In genomic region chr3:188266581-188267274, GRCh38 we compare ENCODE assay signal across 10 cellular contexts.
A peak's percentile ranks its signal among the peaks of the same experiment; 100 is the strongest.
DNase-seq lines count a peak whose midpoint lies in the region; ATAC-seq and TF ChIP-seq lines count a peak whose summit lies in the region.
"Had no signal": no experiment of that assay in that cellular context is flagged by ENCODE, and none has a peak within 500 bp of the region (broad histone marks: within the 10 kb centered on the region; RNA-seq: fewer than 3 reads in every experiment).

No MANE protein-coding gene starts in this region.

- DNase-seq in Daoy (ENCODE audit: low read depth) = peak; percentile 41
- no peak for DNase-seq in astrocyte of the cerebellum (ENCODE audit: low read depth)
- no peak for DNase-seq in left ventricle myocardium inferior
- DNase-seq in skeletal muscle cell (ENCODE audit: low read depth) = peak; percentile 84
- no peak for DNase-seq in H7
- no peak for DNase-seq in activated naive CD4-positive, alpha-beta T cell treated with anti-CD3 and anti-CD28 coated beads, Interleukin-2, amount 10 ng/mL, durations not matched to agents 7 days and 5 days
- DNase-seq in GM13976 (ENCODE audit: low spot score) = no peak
- DNase-seq: stimulated activated CD4-positive, alpha-beta T cell treated with anti-CD3 and anti-CD28 coated beads, Interleukin-4, amount 100 ng/mL, for 4 hours had no signal

- H3K4me1 ChIP-seq in left ventricle myocardium inferior = peaks cover 97% of the 10 kb centered on the region

- H3K27ac ChIP-seq in left ventricle myocardium inferior (replicated peaks) = peak overlapping the region; percentile 83

- intact Hi-C loops in left ventricle myocardium inferior (cut with micrococcal nuclease) = no loop called here

- ATAC-seq in GM21717 (IDR thresholded peaks at IDR 0.05; ENCODE audit: unreplicated experiment) = no peak

- H3K27me3 ChIP-seq in left ventricle myocardium inferior (ENCODE audit: low read depth) (no peaks in the 10 kb centered on the region), H7 (ENCODE audit: control insufficient read depth, insufficient read depth, low read length) (no peaks in the 10 kb centered on the region)

- CTCF ChIA-PET in activated naive CD4-positive, alpha-beta T cell treated with anti-CD3 and anti-CD28 coated beads, Interleukin-2, amount 10 ng/mL, durations not matched to agents 7 days and 5 days (lab: Charles Lee) = interaction anchor here (1.3 kb wide), 1 partner anchor 10 kb away, joined by 3 read pairs; no protein-coding TSS in a partner anchor

- no peak overlapping the region for H3K27ac Mint-ChIP-seq in activated naive CD4-positive, alpha-beta T cell treated with anti-CD3 and anti-CD28 coated beads, Interleukin-2, amount 10 ng/mL, durations not matched to agents 7 days and 5 days
- H3K27ac Mint-ChIP-seq: activated naive CD4-positive, alpha-beta T cell treated with anti-CD3 and anti-CD28 coated beads, Interleukin-2, amount 50 U/mL, for 24 hours had no signal

- H3K9me3 ChIP-seq in left ventricle myocardium inferior (replicated peaks) = no peaks in the 10 kb centered on the region

- in situ Hi-C loops in astrocyte of the cerebellum (cut with HindIII; ENCODE audit: low sequenced_read_pairs) (loop anchor here (25.0 kb wide), 1 partner anchor 696 kb away; no protein-coding TSS in a partner anchor), GM13976 (cut with MboI; ENCODE audit: low sequenced_read_pairs, unreplicated experiment) (no loop called here)

- H3K36me3 Mint-ChIP-seq in activated naive CD4-positive, alpha-beta T cell treated with anti-CD3 and anti-CD28 coated beads, Interleukin-2, amount 10 ng/mL, durations not matched to agents 7 days and 5 days = peaks cover 16% of the 10 kb centered on the region

- H3K27me3 Mint-ChIP-seq in activated naive CD4-positive, alpha-beta T cell treated with anti-CD3 and anti-CD28 coated beads, Interleukin-2, amount 10 ng/mL, durations not matched to agents 7 days and 5 days = no peaks in the 10 kb centered on the region
- H3K27me3 Mint-ChIP-seq: activated naive CD4-positive, alpha-beta T cell treated with anti-CD3 and anti-CD28 coated beads, Interleukin-2, amount 50 U/mL, for 24 hours had no signal

- H3K36me3 ChIP-seq in left ventricle myocardium inferior (no peaks in the 10 kb centered on the region), H7 (replicated peaks; ENCODE audit: control insufficient read depth, insufficient read depth, low read length) (no peaks in the 10 kb centered on the region)

- H3K4me3 Mint-ChIP-seq in activated naive CD4-positive, alpha-beta T cell treated with anti-CD3 and anti-CD28 coated beads, Interleukin-2, amount 10 ng/mL, durations not matched to agents 7 days and 5 days = no peak overlapping the region
- H3K4me3 Mint-ChIP-seq: activated naive CD4-positive, alpha-beta T cell treated with anti-CD3 and anti-CD28 coated beads, Interleukin-2, amount 50 U/mL, for 24 hours had no signal

- no peaks in the 10 kb centered on the region for H3K9me3 Mint-ChIP-seq in activated naive CD4-positive, alpha-beta T cell treated with anti-CD3 and anti-CD28 coated beads, Interleukin-2, amount 10 ng/mL, durations not matched to agents 7 days and 5 days
- H3K9me3 Mint-ChIP-seq: activated naive CD4-positive, alpha-beta T cell treated with anti-CD3 and anti-CD28 coated beads, Interleukin-2, amount 50 U/mL, for 24 hours had no signal

- no peak for TF ChIP-seq CTCF in astrocyte of the cerebellum (IDR thresholded peaks at IDR 0.05; ENCODE audit: low read depth, low read length, missing control alignments)
- no peak for TF ChIP-seq CTCF in left ventricle myocardium inferior (IDR thresholded peaks at IDR 0.05; ENCODE audit: borderline replicate concordance)
- no peak for TF ChIP-seq CTCF in GM13976 (IDR thresholded peaks at IDR 0.05; ENCODE audit: borderline replicate concordance, control extremely low read depth, extremely low read depth, insufficient read depth, missing control alignments)

- H3K4me3 ChIP-seq in astrocyte of the cerebellum (ENCODE audit: low read depth, low read length) (peak overlapping the region; percentile 2), left ventricle myocardium inferior (peak overlapping the region; percentile 37), skeletal muscle cell (ENCODE audit: low read depth, low read length) (peak overlapping the region; percentile 25), H7 (ENCODE audit: insufficient read depth, low read depth, low read length) (no peak overlapping the region)

- peaks cover 4% of the 10 kb centered on the region for H3K4me1 Mint-ChIP-seq in activated naive CD4-positive, alpha-beta T cell treated with anti-CD3 and anti-CD28 coated beads, Interleukin-2, amount 10 ng/mL, durations not matched to agents 7 days and 5 days

Comparison
In these comparisons a context has a peak if more than half of its experiments do, and no peak if none do; other contexts are left out.
1. DNase-seq: peak in Daoy (single experiment) and skeletal muscle cell (single experiment); none in astrocyte of the cerebellum (single experiment), left ventricle myocardium inferior (single experiment), H7 (single experiment), activated naive CD4-positive, alpha-beta T cell treated with anti-CD3 and anti-CD28 coated beads, Interleukin-2, amount 10 ng/mL, durations not matched to agents 7 days and 5 days (single experiment) and GM13976 (single experiment).